19 cellular contexts compared by ENCODE assay signal in the genomic region with DNA sequence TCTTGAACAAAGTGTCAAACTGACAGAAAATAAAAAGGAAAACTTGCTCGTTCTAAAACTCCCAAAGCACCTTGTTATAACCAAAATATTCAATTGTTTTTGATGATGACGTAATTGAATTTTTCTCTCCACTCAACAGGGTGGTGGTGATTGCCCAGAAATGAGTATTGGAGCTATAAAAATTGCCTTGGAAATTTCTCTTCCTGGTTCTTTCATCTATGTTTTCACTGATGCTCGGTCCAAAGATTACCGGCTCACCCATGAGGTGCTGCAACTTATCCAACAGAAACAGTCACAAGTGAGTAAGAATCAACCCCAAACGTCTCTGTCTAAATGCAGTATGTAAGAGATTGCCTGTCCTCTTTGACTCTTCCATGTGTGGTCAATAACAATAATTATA.
"Had no signal": no experiment of that assay in that cellular context is flagged by ENCODE, and none has a peak within 500 bp of the region (broad histone marks: within the 10 kb centered on the region; RNA-seq: fewer than 3 reads in every experiment).

No MANE protein-coding gene starts in this region.

- H3K27ac ChIP-seq: cardiac muscle cell, coronary artery, left ventricle myocardium inferior, neutrophil, VCaP had no signal

- FAIRE-seq: islet of Langerhans had no signal

- H3K9me2 ChIP-seq: SK-N-SH had no signal

- H3K36me3 Mint-ChIP-seq: natural killer cell had no signal

- H3K27ac Mint-ChIP-seq: activated naive CD4-positive, alpha-beta T cell treated with anti-CD3 and anti-CD28 coated beads for 36 hours; activated naive CD8-positive, alpha-beta T cell treated with anti-CD3 and anti-CD28 coated beads, Interleukin-2, amount 50 U/mL, for 24 hours; activated T-helper 2 cell treated with anti-CD3 and anti-CD28 coated beads, Interferon-gamma antibody, Interleukin-2, Interleukin-4, amounts not matched to agents 10 μg/mL and 5 μg/mL and 100 μg/mL, durations not matched to agents 14 hours and 24 hours and 36 hours; natural killer cell had no signal

- ATAC-seq: activated naive CD8-positive, alpha-beta T cell treated with anti-CD3 and anti-CD28 coated beads, Interleukin-2, amount 50 U/mL, for 24 hours; natural killer cell; stimulated activated naive CD8-positive, alpha-beta T cell treated with anti-CD3 and anti-CD28 coated beads, Interleukin-15, Interleukin-2, amounts not matched to agents 100 U/mL and 50 U/mL, for 24 hours had no signal

- H3K4me1 Mint-ChIP-seq: activated naive CD8-positive, alpha-beta T cell treated with anti-CD3 and anti-CD28 coated beads, Interleukin-2, amount 50 U/mL, for 24 hours; natural killer cell had no signal

- H3K4me2 ChIP-seq: SK-N-SH had no signal

- H3K27me3 ChIP-seq: cardiac muscle cell, neutrophil had no signal

- DNase-seq: activated CD4-positive, alpha-beta T cell treated with anti-CD3 and anti-CD28 coated beads, Interleukin-2, amount 50 U/mL, for 48 hours; activated naive CD4-positive, alpha-beta T cell treated with anti-CD3 and anti-CD28 coated beads for 36 hours; activated naive CD8-positive, alpha-beta T cell treated with anti-CD3 and anti-CD28 coated beads, Interleukin-2, amount 50 U/mL, for 24 hours; activated T-cell treated with anti-CD3 and anti-CD28 coated beads, Interleukin-2, amount 50 U/mL, for 1 hour; effector CD4-positive, alpha-beta T cell; left ventricle myocardium inferior; natural killer cell; retina; SK-N-SH; stimulated activated CD4-positive, alpha-beta T cell treated with anti-CD3 and anti-CD28 coated beads, Interleukin-15, amount 100 ng/mL, for 24 hours; stimulated activated CD4-positive, alpha-beta T cell treated with anti-CD3 and anti-CD28 coated beads, Interleukin-4, amount 100 ng/mL, for 24 hours; stimulated activated naive CD8-positive, alpha-beta T cell treated with anti-CD3 and anti-CD28 coated beads, Interleukin-15, Interleukin-2, amounts not matched to agents 100 U/mL and 50 U/mL, for 24 hours; T-helper 1 cell had no signal

- H3K9me3 ChIP-seq: left ventricle myocardium inferior, neutrophil, SK-N-SH had no signal

- H3K4me3 ChIP-seq: cardiac muscle cell, coronary artery, left ventricle myocardium inferior had no signal

- H3K9me3 Mint-ChIP-seq: activated naive CD4-positive, alpha-beta T cell treated with anti-CD3 and anti-CD28 coated beads for 36 hours; activated naive CD8-positive, alpha-beta T cell treated with anti-CD3 and anti-CD28 coated beads, Interleukin-2, amount 50 U/mL, for 24 hours; activated T-helper 2 cell treated with anti-CD3 and anti-CD28 coated beads, Interferon-gamma antibody, Interleukin-2, Interleukin-4, amounts not matched to agents 10 μg/mL and 5 μg/mL and 100 μg/mL, durations not matched to agents 14 hours and 24 hours and 36 hours had no signal

- H3K36me3 ChIP-seq: cardiac muscle cell, left ventricle myocardium inferior, neutrophil had no signal

- H3K9ac ChIP-seq: SK-N-SH had no signal

- H3K4me3 Mint-ChIP-seq: activated naive CD4-positive, alpha-beta T cell treated with anti-CD3 and anti-CD28 coated beads for 36 hours; activated naive CD8-positive, alpha-beta T cell treated with anti-CD3 and anti-CD28 coated beads, Interleukin-2, amount 50 U/mL, for 24 hours; natural killer cell had no signal
